In the genomic region with DNA sequence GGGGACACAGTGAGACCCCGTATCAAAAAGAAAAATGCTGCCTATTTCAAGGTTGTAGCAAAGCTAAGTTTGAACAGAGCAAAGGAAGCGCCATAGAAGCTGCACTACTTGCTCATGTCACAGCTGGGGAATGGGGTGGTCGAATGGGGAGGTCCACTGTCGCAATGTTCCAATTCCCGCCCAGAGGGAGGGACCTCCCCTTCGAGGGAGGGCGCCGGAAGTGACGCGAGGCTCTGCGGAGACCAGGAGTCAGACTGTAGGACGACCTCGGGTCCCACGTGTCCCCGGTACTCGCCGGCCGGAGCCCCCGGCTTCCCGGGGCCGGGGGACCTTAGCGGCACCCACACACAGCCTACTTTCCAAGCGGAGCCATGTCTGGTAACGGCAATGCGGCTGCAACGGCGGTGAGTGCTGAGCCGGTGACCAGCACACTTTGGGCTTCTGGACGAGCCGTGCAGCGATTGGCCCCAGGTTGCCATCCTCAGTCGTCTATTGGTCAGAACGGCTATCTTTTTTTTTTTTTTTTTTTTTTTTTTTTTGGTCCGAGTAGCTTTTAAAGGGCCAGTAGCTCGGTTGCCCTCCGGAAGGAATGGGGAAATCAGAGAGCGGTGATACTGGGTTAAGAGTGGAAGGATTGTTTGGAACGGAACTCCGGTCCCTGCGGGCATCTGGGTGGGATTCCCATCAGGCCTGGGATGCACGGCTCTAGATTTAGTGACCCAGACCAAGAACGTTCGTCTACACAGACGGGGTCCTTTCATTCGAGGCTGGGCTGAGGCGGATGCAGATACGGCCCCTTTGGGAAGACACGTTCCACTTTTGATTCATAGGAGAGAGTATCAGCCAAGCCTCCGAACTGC, we compare ENCODE assay signal across 8 cellular contexts. TPM values are rescaled to one million over a fixed set of nuclear protein-coding genes. Genes with fewer than 3 reads are reported as not detected.
DNase-seq lines count a peak whose midpoint lies in the region; ATAC-seq and TF ChIP-seq lines count a peak whose summit lies in the region.

A gene (plus strand): TSS at position 219 of the 860 bp plus-strand sequence. CDS start 153 bp downstream, at position 372.

- ATAC-seq in GM23338: peak; percentile 93
- ATAC-seq in naive thymus-derived CD4-positive, alpha-beta T cell: peak; percentile 97
- peak; percentile 93 to 95 for ATAC-seq in stimulated activated naive B cell treated with anti-CD40 and anti-IgM and Interleukin-4, amounts not matched to agents 10 μg/mL and 1 μg/mL and 100 μg/mL, for 72 hours (replicated peaks)

- no peaks in the 10 kb centered on the region for H3K9me2 ChIP-seq in DOHH2 (replicated peaks; ENCODE audit: control insufficient read depth, low read length)
- H3K9me2 ChIP-seq in GM23338 (ENCODE audit: insufficient read depth): no peaks in the 10 kb centered on the region

- H3K4me3 Mint-ChIP-seq in GM23338: peak within 1 kb of the TSS; percentile 100
- peak within 1 kb of the TSS; percentile 85 to 98 (median 94) for H3K4me3 Mint-ChIP-seq in naive thymus-derived CD4-positive, alpha-beta T cell
- peak within 1 kb of the TSS; percentile 96 to 97 for H3K4me3 Mint-ChIP-seq in stimulated activated naive B cell treated with anti-CD40 and anti-IgM and Interleukin-4, amounts not matched to agents 10 μg/mL and 1 μg/mL and 100 μg/mL, for 72 hours

- H3K27ac Mint-ChIP-seq in GM23338: peak within 1 kb of the TSS; percentile 98
- H3K27ac Mint-ChIP-seq in naive thymus-derived CD4-positive, alpha-beta T cell: peak within 1 kb of the TSS; percentile 87 to 97 (median 93)
- peak within 1 kb of the TSS; percentile 98 for H3K27ac Mint-ChIP-seq in stimulated activated naive B cell treated with anti-CD40 and anti-IgM and Interleukin-4, amounts not matched to agents 10 μg/mL and 1 μg/mL and 100 μg/mL, for 72 hours

- H2AFZ ChIP-seq in GM23338: peak within 1 kb of the TSS; percentile 19
- H2AFZ ChIP-seq in fibroblast of lung (ENCODE audit: low read length): peak within 1 kb of the TSS; percentile 97

- H3K9ac ChIP-seq in fibroblast of lung (ENCODE audit: insufficient read depth, low read length): peak within 1 kb of the TSS; percentile 96

- H3K79me2 ChIP-seq in DOHH2 (ENCODE audit: control insufficient read depth, low read length) (peaks cover 24% of the 10 kb centered on the region), GM23338 (replicated peaks; ENCODE audit: insufficient read depth) (peaks cover 15% of the 10 kb centered on the region), fibroblast of lung (ENCODE audit: control insufficient read depth, insufficient read depth, low read length) (peaks cover 13% of the 10 kb centered on the region)

- no peaks in the 10 kb centered on the region; the same call in 2 of the 3 replicates for H3K9me3 Mint-ChIP-seq in GM23338
- H3K9me3 Mint-ChIP-seq in naive thymus-derived CD4-positive, alpha-beta T cell: peaks cover 0 to 1% (median 0%) of the 10 kb centered on the region in 11 donors
- no peaks in the 10 kb centered on the region for H3K9me3 Mint-ChIP-seq in stimulated activated naive B cell treated with anti-CD40 and anti-IgM and Interleukin-4, amounts not matched to agents 10 μg/mL and 1 μg/mL and 100 μg/mL, for 72 hours

- H3K27me3 ChIP-seq in DOHH2 (ENCODE audit: control insufficient read depth, low read length): no peaks in the 10 kb centered on the region
- H3K27me3 ChIP-seq in GM23338 (ENCODE audit: insufficient read depth): no peaks in the 10 kb centered on the region
- no peaks in the 10 kb centered on the region for H3K27me3 ChIP-seq in fibroblast of lung (ENCODE audit: control insufficient read depth, insufficient read depth, low read length)
- H3K27me3 ChIP-seq in naive thymus-derived CD4-positive, alpha-beta T cell (ENCODE audit: control insufficient read depth in 2 of 2, insufficient read depth in 2 of 2, low read length in 2 of 2): no peaks in the 10 kb centered on the region

- H3K4me3 ChIP-seq in DOHH2 (ENCODE audit: low read length) (peak within 1 kb of the TSS; percentile 92), GM23338 (peak within 1 kb of the TSS; percentile 55), fibroblast of lung (replicated peaks in 1 of 4; ENCODE audit: control extremely low read depth in 1 of 4, insufficient read depth in 1 of 4, low read depth in 3 of 4, low read length in 4 of 4) (peak within 1 kb of the TSS; percentile 81 to 98 (median 90))
- peak within 1 kb of the TSS; percentile 81 for H3K4me3 ChIP-seq in naive thymus-derived CD4-positive, alpha-beta T cell (ENCODE audit: low read length)

- no peaks in the 10 kb centered on the region for H3K9me3 ChIP-seq in DOHH2 (ENCODE audit: control insufficient read depth, insufficient read depth, low read length)
- H3K9me3 ChIP-seq in fibroblast of lung (ENCODE audit: control insufficient read depth, insufficient read depth, low read depth, low read length): no peaks in the 10 kb centered on the region
- H3K9me3 ChIP-seq in naive thymus-derived CD4-positive, alpha-beta T cell (ENCODE audit: control insufficient read depth in 2 of 3, low read length in 3 of 3): no peaks in the 10 kb centered on the region

- H3K4me2 ChIP-seq in DOHH2 (ENCODE audit: low read length) (peak within 1 kb of the TSS; percentile 90), GM23338 (peak within 1 kb of the TSS; percentile 89), fibroblast of lung (ENCODE audit: extremely low read depth, insufficient read depth, low read length) (peak within 1 kb of the TSS; percentile 89)

- 0 out of 2 replicates have a peak, but pooled peaks cover 2% of the 10 kb centered on the region for H4K20me1 ChIP-seq in DOHH2 (ENCODE audit: control insufficient read depth, insufficient read depth, low read depth, low read length)
- H4K20me1 ChIP-seq in GM23338 (replicated peaks; ENCODE audit: insufficient read depth): peaks cover under 1% of the 10 kb centered on the region; the same call in 1 of the 2 replicates
- no peaks in the 10 kb centered on the region for H4K20me1 ChIP-seq in fibroblast of lung (ENCODE audit: control insufficient read depth, extremely low read depth, insufficient read depth, low read length)

- DNase-seq in GM23338 (ENCODE audit: low spot score): peak; percentile 96
- peak; percentile 93 for DNase-seq in LHCN-M2 (ENCODE audit: low read depth)
- peak; percentile 92 for DNase-seq in RPMI8226
- peak; percentile 68 to 87 for DNase-seq in activated T-helper 1 cell treated with anti-CD3 and anti-CD28 coated beads, Interleukin-2, amount 50 U/mL, for 16 hours (ENCODE audit: low read depth in 1 of 2, low spot score in 1 of 2)
- peak; percentile 95 to 96 for DNase-seq in fibroblast of lung (ENCODE audit: low read depth in 2 of 2)
- DNase-seq in naive thymus-derived CD4-positive, alpha-beta T cell: peak; percentile 83 to 93 (median 87)
- peak; percentile 91 for DNase-seq in stimulated activated naive B cell treated with anti-CD40 and anti-IgM and Interleukin-4, amounts not matched to agents 10 μg/mL and 1 μg/mL and 100 μg/mL, for 72 hours

- H3F3A ChIP-seq in DOHH2 (ENCODE audit: control insufficient read depth, insufficient read depth) (peaks cover 4% of the 10 kb centered on the region; the same call in 1 of the 2 replicates), GM23338 (replicated peaks; ENCODE audit: low read depth) (peaks cover 3% of the 10 kb centered on the region; the same call in 1 of the 2 replicates)

- peaks cover 21% of the 10 kb centered on the region for H3K36me3 ChIP-seq in DOHH2 (ENCODE audit: control insufficient read depth, low read length)
- no peaks in the 10 kb centered on the region; the same call in 1 of the 2 replicates for H3K36me3 ChIP-seq in GM23338 (ENCODE audit: insufficient read depth)
- H3K36me3 ChIP-seq in fibroblast of lung (ENCODE audit: control insufficient read depth, insufficient read depth, low read length): peaks cover 11% of the 10 kb centered on the region
- peaks cover 2 to 24% (median 6%) of the 10 kb centered on the region in 3 experiments for H3K36me3 ChIP-seq in naive thymus-derived CD4-positive, alpha-beta T cell (ENCODE audit: control insufficient read depth in 2 of 3, insufficient read depth in 3 of 3, low read length in 3 of 3)

- H3K27me3 Mint-ChIP-seq in GM23338 (ENCODE audit: insufficient read depth, low read depth, poor library complexity): peaks cover 5% of the 10 kb centered on the region
- H3K27me3 Mint-ChIP-seq in naive thymus-derived CD4-positive, alpha-beta T cell: no peaks in the 10 kb centered on the region
- no peaks in the 10 kb centered on the region for H3K27me3 Mint-ChIP-seq in stimulated activated naive B cell treated with anti-CD40 and anti-IgM and Interleukin-4, amounts not matched to agents 10 μg/mL and 1 μg/mL and 100 μg/mL, for 72 hours

- peaks cover 31% of the 10 kb centered on the region for H3K36me3 Mint-ChIP-seq in GM23338 (ENCODE audit: low read depth)
- peaks cover 3 to 21% (median 11%) of the 10 kb centered on the region in 5 donors for H3K36me3 Mint-ChIP-seq in naive thymus-derived CD4-positive, alpha-beta T cell
- H3K36me3 Mint-ChIP-seq in stimulated activated naive B cell treated with anti-CD40 and anti-IgM and Interleukin-4, amounts not matched to agents 10 μg/mL and 1 μg/mL and 100 μg/mL, for 72 hours: peaks cover 22 to 33% of the 10 kb centered on the region in 2 donors

- peak within 1 kb of the TSS; percentile 72 for H3K27ac ChIP-seq in DOHH2 (ENCODE audit: low read depth, low read length)
- H3K27ac ChIP-seq in GM23338 (ENCODE audit: low read depth): peak within 1 kb of the TSS; percentile 71
- peak within 1 kb of the TSS; percentile 96 for H3K27ac ChIP-seq in fibroblast of lung (ENCODE audit: insufficient read depth, low read length)
- H3K27ac ChIP-seq in naive thymus-derived CD4-positive, alpha-beta T cell (ENCODE audit: low read depth, low read length): peak within 1 kb of the TSS; percentile 81

- POLR2A ChIA-PET in naive thymus-derived CD4-positive, alpha-beta T cell (lab: Charles Lee): interaction anchor here (0.5 to 5.1 kb wide), 17 partner anchors 9 to 128 kb away, joined by 3 to 49 read pairs (median 5); a partner anchor contains a TSS

- TF ChIP-seq CTCF in DOHH2 (IDR thresholded peaks at IDR 0.05; ENCODE audit: low read depth, low read length, poor library complexity, severe bottlenecking) (no peak), GM23338 (conservative IDR thresholded peaks at IDR 0.05; ENCODE audit: low read depth in 2 of 2) (no peak), fibroblast of lung (conservative IDR thresholded peaks at IDR 0.05 in 1 of 2, IDR thresholded peaks at IDR 0.05 in 1 of 2; ENCODE audit: low read depth in 1 of 2, low read length in 2 of 2) (no peak)

- intact Hi-C loops in naive thymus-derived CD4-positive, alpha-beta T cell (cut with micrococcal nuclease): loop anchor here (1.0 to 2.0 kb wide), 9 partner anchors 10 to 66 kb away; a partner anchor contains a TSS

- peaks cover 2% of the 10 kb centered on the region; the same call in 1 of the 3 replicates for H3K4me1 Mint-ChIP-seq in GM23338
- H3K4me1 Mint-ChIP-seq in naive thymus-derived CD4-positive, alpha-beta T cell: peaks cover 7 to 39% (median 17%) of the 10 kb centered on the region in 7 donors
- peaks cover 13 to 22% of the 10 kb centered on the region in 2 donors for H3K4me1 Mint-ChIP-seq in stimulated activated naive B cell treated with anti-CD40 and anti-IgM and Interleukin-4, amounts not matched to agents 10 μg/mL and 1 μg/mL and 100 μg/mL, for 72 hours

- peaks cover 30% of the 10 kb centered on the region for H3K4me1 ChIP-seq in DOHH2 (ENCODE audit: control insufficient read depth, low read length)
- peaks cover 4% of the 10 kb centered on the region; the same call in 1 of the 2 replicates for H3K4me1 ChIP-seq in GM23338 (ENCODE audit: insufficient read depth)
- H3K4me1 ChIP-seq in fibroblast of lung (ENCODE audit: control insufficient read depth, extremely low read depth, insufficient read depth, low read length): peaks cover 4% of the 10 kb centered on the region
- H3K4me1 ChIP-seq in naive thymus-derived CD4-positive, alpha-beta T cell (ENCODE audit: control insufficient read depth in 2 of 2, insufficient read depth in 2 of 2, low read length in 2 of 2): peaks cover 8 to 9% of the 10 kb centered on the region in 2 donors

- CTCF ChIA-PET in naive thymus-derived CD4-positive, alpha-beta T cell (lab: Charles Lee): interaction anchor here (0.6 to 1.4 kb wide), 6 partner anchors 10 to 253 kb away, joined by 3 to 6 read pairs (median 3); a partner anchor contains a TSS

RNA-seq across cellular contexts. Expression of the gene that starts here (rescaled TPM):
- 91.7 and 107 TPM in 2 replicates for total RNA-seq in GM23338 (2014; rRNA removed; shearing (Covaris generic))
- polyA plus RNA-seq in GM23338 (2016; fragmentation: Nextera tagmentation; extraction: Ambion mirVana) (101 and 105 TPM in 2 replicates), fibroblast of lung (23.8 and 36.6 TPM in 2 replicates)
- total RNA-seq in LHCN-M2 (2014; rRNA removed) (10.4 and 13.4 TPM in 2 replicates), fibroblast of lung (6.9 and 9.4 TPM in 2 replicates)
- 41.2 TPM for polyA plus RNA-seq in LHCN-M2 (2012)
- polyA plus RNA-seq in fibroblast of lung (2012): 27.3 and 41.7 TPM in 2 replicates
- polyA minus RNA-seq in fibroblast of lung (ENCODE audit: low replicate concordance): 39.2 and 56.3 TPM in 2 replicates
- 10 to 100 TPM in 1 of 5 experiments, 1 to 10 TPM in 4; 6.7 to 25.4 (median 7.7) TPM for total RNA-seq in naive thymus-derived CD4-positive, alpha-beta T cell
- polyA plus RNA-seq in naive thymus-derived CD4-positive, alpha-beta T cell: 10 to 100 TPM; 20.8 to 25.3 TPM

Comparison
In these comparisons a context has a peak if more than half of its experiments do, and no peak if none do; other contexts are left out.
1. Peak in every context shown above with its lines: DNase-seq, ATAC-seq, H3K4me3 ChIP-seq and H3K27ac ChIP-seq.